7 cellular contexts compared by ENCODE assay signal in genomic region chr3:131042271-131042985, GRCh38. TPM values are rescaled to one million over a fixed set of nuclear protein-coding genes. Genes with fewer than 3 reads are reported as not detected.
DNase-seq lines count a peak whose midpoint lies in the region; ATAC-seq and TF ChIP-seq lines count a peak whose summit lies in the region.
"Not testable (repeated sequence)": the region's sequence is repeated elsewhere in the genome, so short reads cannot be mapped to it uniquely, and the experiment has no call there.

No MANE protein-coding gene starts in this region.

- peaks cover 35% of the 10 kb centered on the region for H3K36me3 Mint-ChIP-seq in T-helper 1 cell treated with Interleukin-12 subunit alpha and Interleukin-12 subunit beta and Interleukin-4 antibody, amounts not matched to agents 30 μg/mL and 1 μg/mL, for 36 hours (ENCODE audit: low read depth)
- H3K36me3 Mint-ChIP-seq in activated CD4-positive, alpha-beta memory T cell treated with anti-CD3 and anti-CD28 coated beads for 36 hours: peaks cover 25% of the 10 kb centered on the region
- H3K36me3 Mint-ChIP-seq in natural killer cell: peaks cover 44% of the 10 kb centered on the region

- H3K27ac Mint-ChIP-seq in T-helper 1 cell treated with Interleukin-12 subunit alpha and Interleukin-12 subunit beta and Interleukin-4 antibody, amounts not matched to agents 30 μg/mL and 1 μg/mL, for 36 hours: peak overlapping the region; percentile 68
- peak overlapping the region; percentile 55 for H3K27ac Mint-ChIP-seq in activated CD4-positive, alpha-beta memory T cell treated with anti-CD3 and anti-CD28 coated beads for 36 hours
- peak overlapping the region; percentile 54 to 60 for H3K27ac Mint-ChIP-seq in natural killer cell

- DNase-seq in DMS53 (lab: John Stamatoyannopoulos, UW) (peak; percentile 71), natural killer cell (peak; percentile 22)
- peak; percentile 61 for DNase-seq in activated CD4-positive, alpha-beta memory T cell treated with anti-CD3 and anti-CD28 coated beads for 36 hours
- DNase-seq in activated effector memory CD4-positive, alpha-beta T cell treated with Interleukin-2 at 50 U/mL for 16 hours: peak; percentile 32
- DNase-seq in central memory CD4-positive, alpha-beta T cell: peak; percentile 46

- POLR2A ChIA-PET in activated CD4-positive, alpha-beta memory T cell treated with anti-CD3 and anti-CD28 coated beads for 36 hours (lab: Charles Lee): interaction anchor here (1.4 kb wide), 1 partner anchor 16 kb away, joined by 4 read pairs; the partner anchor contains the start of genes ASTE1 and NEK11

- H3K27ac ChIP-seq in KOPT-K1 (ENCODE audit: low read depth, low read length, poor library complexity, severe bottlenecking): peak overlapping the region; percentile 42

- CTCF ChIA-PET in activated CD4-positive, alpha-beta memory T cell treated with anti-CD3 and anti-CD28 coated beads for 36 hours (lab: Charles Lee): interaction anchor here (1.2 to 1.8 kb wide), 2 partner anchors 9 to 10 kb away, joined by 4 to 8 read pairs; no protein-coding TSS in a partner anchor

- peaks cover 50% of the 10 kb centered on the region for H3K9me3 Mint-ChIP-seq in T-helper 1 cell treated with Interleukin-12 subunit alpha and Interleukin-12 subunit beta and Interleukin-4 antibody, amounts not matched to agents 30 μg/mL and 1 μg/mL, for 36 hours
- H3K9me3 Mint-ChIP-seq in activated CD4-positive, alpha-beta memory T cell treated with anti-CD3 and anti-CD28 coated beads for 36 hours: peaks cover 34% of the 10 kb centered on the region
- H3K9me3 Mint-ChIP-seq in natural killer cell: peaks cover 16 to 27% of the 10 kb centered on the region in 2 donors

- intact Hi-C loops in activated CD4-positive, alpha-beta memory T cell treated with anti-CD3 and anti-CD28 coated beads for 36 hours (cut with micrococcal nuclease); natural killer cell (cut with micrococcal nuclease): not testable (repeated sequence)

- H3K9me3 ChIP-seq in KOPT-K1 (ENCODE audit: insufficient read depth, low read length, poor library complexity, severe bottlenecking): not testable (repeated sequence)

- peaks cover 25% of the 10 kb centered on the region for H3K4me1 Mint-ChIP-seq in T-helper 1 cell treated with Interleukin-12 subunit alpha and Interleukin-12 subunit beta and Interleukin-4 antibody, amounts not matched to agents 30 μg/mL and 1 μg/mL, for 36 hours (ENCODE audit: low read depth)
- peaks cover 25% of the 10 kb centered on the region for H3K4me1 Mint-ChIP-seq in activated CD4-positive, alpha-beta memory T cell treated with anti-CD3 and anti-CD28 coated beads for 36 hours (ENCODE audit: low read depth)
- H3K4me1 Mint-ChIP-seq in natural killer cell: peaks cover 24 to 25% of the 10 kb centered on the region in 2 donors

- ATAC-seq in natural killer cell: peak; percentile 55 to 84 (median 81)

- H3K27me3 Mint-ChIP-seq in T-helper 1 cell treated with Interleukin-12 subunit alpha and Interleukin-12 subunit beta and Interleukin-4 antibody, amounts not matched to agents 30 μg/mL and 1 μg/mL, for 36 hours (ENCODE audit: low read depth): peaks cover 28% of the 10 kb centered on the region
- H3K27me3 Mint-ChIP-seq in activated CD4-positive, alpha-beta memory T cell treated with anti-CD3 and anti-CD28 coated beads for 36 hours; natural killer cell (ENCODE audit: low read depth in 2 of 2): not testable (repeated sequence)

- not testable (repeated sequence) for TF ChIP-seq CTCF in natural killer cell (IDR thresholded peaks at IDR 0.05)

- peak overlapping the region; percentile 31 for H3K4me3 Mint-ChIP-seq in T-helper 1 cell treated with Interleukin-12 subunit alpha and Interleukin-12 subunit beta and Interleukin-4 antibody, amounts not matched to agents 30 μg/mL and 1 μg/mL, for 36 hours
- H3K4me3 Mint-ChIP-seq in activated CD4-positive, alpha-beta memory T cell treated with anti-CD3 and anti-CD28 coated beads for 36 hours; natural killer cell: not testable (repeated sequence)

- not testable (repeated sequence) for H3K36me3 ChIP-seq in KOPT-K1 (ENCODE audit: insufficient read depth, low read length)

RNA-seq across cellular contexts. Expression of gene NEK11, which starts 15.8 kb away (rescaled TPM):
- 1 to 10 TPM; 1.2 to 1.3 TPM for total RNA-seq in activated CD4-positive, alpha-beta memory T cell treated with anti-CD3 and anti-CD28 coated beads for 36 hours
- total RNA-seq in natural killer cell: 1 to 10 TPM; 2.6 to 3.6 (median 3.5) TPM

RNA-seq across cellular contexts. Expression of gene ASTE1, which starts 15.8 kb away (rescaled TPM):
- total RNA-seq in activated CD4-positive, alpha-beta memory T cell treated with anti-CD3 and anti-CD28 coated beads for 36 hours: 10 to 100 TPM in 1 of 2 experiments, 1 to 10 TPM in 1; 7.8 to 10.1 TPM
- total RNA-seq in natural killer cell: 10 to 100 TPM; 22.8 to 28.8 (median 24.3) TPM

Comparison
In these comparisons a context has a peak if more than half of its experiments do, and no peak if none do; other contexts are left out.
1. Peak in every context shown above with its lines: DNase-seq, ATAC-seq and H3K27ac ChIP-seq.